ENCODE assay signal across 8 cellular contexts in genomic region chr7:107579881-107580715, GRCh38. TPM values are rescaled to one million over a fixed set of nuclear protein-coding genes. Genes with fewer than 3 reads are reported as not detected.
A peak's percentile ranks its signal among the peaks of the same experiment; 100 is the strongest.
DNase-seq lines count a peak whose midpoint lies in the region; ATAC-seq lines count a peak whose summit lies in the region.

A gene with protein sequence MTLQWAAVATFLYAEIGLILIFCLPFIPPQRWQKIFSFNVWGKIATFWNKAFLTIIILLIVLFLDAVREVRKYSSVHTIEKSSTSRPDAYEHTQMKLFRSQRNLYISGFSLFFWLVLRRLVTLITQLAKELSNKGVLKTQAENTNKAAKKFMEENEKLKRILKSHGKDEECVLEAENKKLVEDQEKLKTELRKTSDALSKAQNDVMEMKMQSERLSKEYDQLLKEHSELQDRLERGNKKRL (plus strand): TSS chr7:107580246. CDS start chr7:107580773, 527 bp downstream.

- no peaks in the 10 kb centered on the region for H3K9me3 Mint-ChIP-seq in activated T-cell treated with anti-CD3 and anti-CD28 coated beads, Interleukin-2, amount 50 U/mL, for 24 hours

- peak within 1 kb of the TSS; percentile 86 to 90 for H3K27ac ChIP-seq in esophagus (ENCODE audit: low read depth in 2 of 2, low read length in 1 of 2)

- peak; percentile 85 for ATAC-seq in GM19467 (IDR thresholded peaks at IDR 0.05; ENCODE audit: unreplicated experiment)

- WGBS in esophagus, 2 donors, result 0% methylated on average over 62 to 89 of the region's 89 CpGs

- H3K27me3 Mint-ChIP-seq in activated T-cell treated with anti-CD3 and anti-CD28 coated beads, Interleukin-2, amount 50 U/mL, for 24 hours, result no peaks in the 10 kb centered on the region

- no peaks in the 10 kb centered on the region for H3K27me3 ChIP-seq in esophagus (ENCODE audit: control insufficient read depth in 1 of 2, insufficient read depth in 2 of 2, low read length in 2 of 2)
- H3K27me3 ChIP-seq in mucosa of stomach (ENCODE audit: control insufficient read depth, insufficient read depth, low read length), result no peaks in the 10 kb centered on the region

- H3K9me3 ChIP-seq in esophagus (ENCODE audit: control insufficient read depth in 2 of 2, insufficient read depth in 1 of 2, low read depth in 1 of 2, low read length in 1 of 2) (no peaks in the 10 kb centered on the region), mucosa of stomach (ENCODE audit: control insufficient read depth, low read length) (no peaks in the 10 kb centered on the region)

- H3K4me3 Mint-ChIP-seq in activated T-cell treated with anti-CD3 and anti-CD28 coated beads, Interleukin-2, amount 50 U/mL, for 24 hours, result peak within 1 kb of the TSS; percentile 93

- H3K36me3 ChIP-seq in esophagus (ENCODE audit: control insufficient read depth in 2 of 2, insufficient read depth in 2 of 2, low read length in 1 of 2), result no peaks in the 10 kb centered on the region
- no peaks in the 10 kb centered on the region for H3K36me3 ChIP-seq in mucosa of stomach (ENCODE audit: control insufficient read depth, insufficient read depth, low read length)

- H3K4me1 Mint-ChIP-seq in activated T-cell treated with anti-CD3 and anti-CD28 coated beads, Interleukin-2, amount 50 U/mL, for 24 hours (ENCODE audit: low read depth), result peaks cover 22% of the 10 kb centered on the region

- DNase-seq in D341Med (ENCODE audit: low spot score) (peak; percentile 88), HS-27A (ENCODE audit: low read depth) (peak; percentile 39), OCI-M2 (lab: John Stamatoyannopoulos, UW; ENCODE audit: unreplicated experiment) (peak; percentile 54)
- DNase-seq in activated T-cell treated with anti-CD3 and anti-CD28 coated beads, Interleukin-2, amount 50 U/mL, for 24 hours, result peak; percentile 82
- peak; percentile 41 for DNase-seq in stimulated activated CD8-positive, alpha-beta memory T cell treated with anti-CD3 and anti-CD28 coated beads, Interleukin-7, amount 100 ng/mL, for 24 hours (ENCODE audit: low read depth)

- peak within 1 kb of the TSS; percentile 92 for H3K9ac ChIP-seq in mucosa of stomach (ENCODE audit: low read length)

- H3K27ac Mint-ChIP-seq in activated T-cell treated with anti-CD3 and anti-CD28 coated beads, Interleukin-2, amount 50 U/mL, for 24 hours, result peak within 1 kb of the TSS; percentile 94

- H3K4me1 ChIP-seq in esophagus (ENCODE audit: control insufficient read depth in 2 of 2, insufficient read depth in 2 of 2, low read length in 1 of 2) (no peaks in the 10 kb centered on the region), mucosa of stomach (ENCODE audit: control insufficient read depth, insufficient read depth, low read length) (no peaks in the 10 kb centered on the region)

- H3K4me3 ChIP-seq in esophagus (ENCODE audit: low read depth in 1 of 2, low read length in 2 of 2) (peak within 1 kb of the TSS; percentile 71 to 78), mucosa of stomach (ENCODE audit: low read length) (peak within 1 kb of the TSS; percentile 90)

- peaks cover 43% of the 10 kb centered on the region for H3K36me3 Mint-ChIP-seq in activated T-cell treated with anti-CD3 and anti-CD28 coated beads, Interleukin-2, amount 50 U/mL, for 24 hours (ENCODE audit: low read depth)

RNA-seq across cellular contexts. Expression of the gene that starts here (rescaled TPM):
- polyA plus RNA-seq in esophagus, result 10 to 100 TPM; 46.4 to 49.0 TPM

Comparison
In these comparisons a context has a peak if more than half of its experiments do, and no peak if none do; other contexts are left out.
1. Peak in every context shown above with its lines: DNase-seq, ATAC-seq, H3K4me3 ChIP-seq and H3K27ac ChIP-seq.